Comparison of ENCODE assay signal across 12 cellular contexts in the genomic region with DNA sequence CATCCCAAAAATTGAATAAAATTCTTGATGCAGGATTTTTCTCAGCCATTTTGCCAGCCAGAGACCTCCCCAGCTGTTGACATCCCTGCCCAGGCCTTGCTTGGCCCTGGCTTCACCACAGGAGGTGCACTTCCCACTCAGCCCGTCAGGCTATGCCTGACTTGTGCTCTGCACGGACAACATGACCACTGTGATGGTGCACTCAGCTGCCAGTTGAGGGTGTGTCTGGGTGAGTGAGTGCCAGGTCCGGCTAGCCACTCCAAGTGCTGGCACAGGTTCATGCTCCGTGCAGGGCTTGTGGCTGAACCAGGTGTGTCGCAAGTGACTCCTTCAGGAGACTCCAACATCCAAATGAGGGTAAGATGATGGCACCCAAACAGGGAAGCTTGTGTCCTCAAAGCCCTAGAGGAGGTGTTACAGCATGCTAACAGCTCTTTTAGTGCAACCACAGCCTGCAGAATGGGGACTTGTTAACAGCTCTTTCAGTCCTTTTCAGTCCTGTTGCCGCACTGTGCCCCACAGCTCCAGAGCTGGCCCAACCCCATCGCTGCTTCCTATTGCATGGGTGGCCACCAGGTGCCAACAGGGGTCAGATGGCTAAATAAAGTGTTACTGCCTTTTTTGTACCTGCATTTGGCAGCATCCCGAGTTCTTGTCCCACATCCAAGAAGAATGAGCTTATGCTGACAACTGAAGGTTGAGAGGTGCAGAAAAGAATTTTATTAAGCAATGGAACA.
"Had no signal": no experiment of that assay in that cellular context is flagged by ENCODE, and none has a peak within 500 bp of the region (broad histone marks: within the 10 kb centered on the region; RNA-seq: fewer than 3 reads in every experiment).

No MANE protein-coding gene starts in this region.

- H3K36me3 ChIP-seq: ovary, tibial artery had no signal

- H3K27ac Mint-ChIP-seq: activated T-helper 2 cell treated with anti-CD3 and anti-CD28 coated beads, Interferon-gamma antibody, Interleukin-2, Interleukin-4, amounts not matched to agents 10 μg/mL and 5 μg/mL and 100 μg/mL, durations not matched to agents 14 hours and 24 hours and 36 hours had no signal

- H3K27me3 ChIP-seq: body of pancreas, ovary, tibial artery had no signal

- H3K4me3 Mint-ChIP-seq: activated naive CD4-positive, alpha-beta T cell treated with anti-CD3 and anti-CD28 coated beads, Interleukin-2, amount 50 U/mL, for 24 hours had no signal

- H3K9me3 ChIP-seq: body of pancreas, ovary, tibial artery had no signal

- DNase-seq: activated CD4-positive, alpha-beta T cell treated with anti-CD3 and anti-CD28 coated beads, Interleukin-2, amount 50 U/mL, for 1 hour; body of pancreas; dermis blood vessel endothelial cell; erythroblast; glutamatergic neuron; mesenchymal stem cell; T-helper 2 cell; tibial artery had no signal

- H3K27ac ChIP-seq: body of pancreas, ovary, tibial artery had no signal

- H3K27me3 Mint-ChIP-seq: activated naive CD4-positive, alpha-beta T cell treated with anti-CD3 and anti-CD28 coated beads, Interleukin-2, amount 50 U/mL, for 24 hours had no signal

- H3K4me1 Mint-ChIP-seq: activated naive CD4-positive, alpha-beta T cell treated with anti-CD3 and anti-CD28 coated beads, Interleukin-2, amount 50 U/mL, for 24 hours had no signal

- ATAC-seq: body of pancreas, left lobe of liver had no signal

- H3K4me1 ChIP-seq: body of pancreas, tibial artery had no signal

- H3K36me3 Mint-ChIP-seq: activated naive CD4-positive, alpha-beta T cell treated with anti-CD3 and anti-CD28 coated beads, Interleukin-2, amount 50 U/mL, for 24 hours had no signal

- H3K4me3 ChIP-seq: body of pancreas, ovary, tibial artery had no signal
